9 cellular contexts compared by ENCODE assay signal in genomic region chr16:2511128-2511785, GRCh38.
DNase-seq lines count a peak whose midpoint lies in the region; ATAC-seq lines count a peak whose summit lies in the region.
"Had no signal": no experiment of that assay in that cellular context is flagged by ENCODE, and none has a peak within 500 bp of the region (broad histone marks: within the 10 kb centered on the region; RNA-seq: fewer than 3 reads in every experiment).

No MANE protein-coding gene starts in this region.

- ATAC-seq in HG02938 (IDR thresholded peaks at IDR 0.05; ENCODE audit: unreplicated experiment) (no peak), GM18520 (IDR thresholded peaks at IDR 0.05; ENCODE audit: unreplicated experiment) (no peak)

- DNase-seq in AG20443 (ENCODE audit: low spot score) (peak; percentile 86), T1000 (lab: John Stamatoyannopoulos, UW) (peak; percentile 35), glomerular visceral epithelial cell (ENCODE audit: extremely low spot score) (peak; percentile 32), nucleus accumbens (lab: John Stamatoyannopoulos, UW) (peak in 39 of 56 donors; percentile 12 to 79 (median 49)), islet precursor cell (no peak), OCI-M1 (lab: John Stamatoyannopoulos, UW) (no peak)
- DNase-seq: NCI-H2171 had no signal

Comparison
In these comparisons a context has a peak if more than half of its experiments do, and no peak if none do; other contexts are left out.
1. DNase-seq: peak in AG20443 (single experiment), T1000 (single experiment), glomerular visceral epithelial cell (single experiment) and nucleus accumbens (39 of 56); none in islet precursor cell (single experiment) and OCI-M1 (single experiment).